In genomic region chr1:27568247-27569087, GRCh38 we compare ENCODE assay signal across 8 cellular contexts. TPM values are rescaled to one million over a fixed set of nuclear protein-coding genes. Genes with fewer than 3 reads are reported as not detected.
DNase-seq lines count a peak whose midpoint lies in the region; ATAC-seq and TF ChIP-seq lines count a peak whose summit lies in the region.

No MANE protein-coding gene starts in this region.

- H3K27me3 ChIP-seq in HL-60 (ENCODE audit: insufficient read depth, poor library complexity, severe bottlenecking) = no peaks in the 10 kb centered on the region
- no peaks in the 10 kb centered on the region for H3K27me3 ChIP-seq in Panc1 (ENCODE audit: control insufficient read depth, insufficient read depth, low read length)
- no peaks in the 10 kb centered on the region for H3K27me3 ChIP-seq in stomach smooth muscle (ENCODE audit: control insufficient read depth in 1 of 2, insufficient read depth in 2 of 2, low read length in 2 of 2)

- peak overlapping the region; percentile 63 for H3K4me3 Mint-ChIP-seq in activated T-helper 17 cell treated with anti-CD3 and anti-CD28 coated beads, Interleukin-2, amount 50 U/mL, for 72 hours
- H3K4me3 Mint-ChIP-seq in neural crest cell = peak overlapping the region; percentile 81

- intact Hi-C loops in Panc1 (cut with micrococcal nuclease; ENCODE audit: unreplicated experiment) = loop anchor here (5.0 kb wide), 1 partner anchor 34 kb away; the partner anchor contains the start of gene AHDC1

- no peak for TF ChIP-seq CTCF in HL-60 (IDR thresholded peaks at IDR 0.05; ENCODE audit: insufficient read depth, low read length)
- peak; percentile 98 for TF ChIP-seq CTCF in Panc1 (IDR thresholded peaks at IDR 0.05)
- peak; percentile 76 for TF ChIP-seq CTCF in neural crest cell (conservative IDR thresholded peaks at IDR 0.05)

- ATAC-seq in GM19467 (IDR thresholded peaks at IDR 0.05; ENCODE audit: unreplicated experiment) (peak; percentile 85), Panc1 (peak; percentile 85)
- ATAC-seq in activated T-helper 17 cell treated with anti-CD3 and anti-CD28 coated beads, Interleukin-2, amount 50 U/mL, for 72 hours (replicated peaks) = peak; percentile 93

- H3K4me3 ChIP-seq in HL-60 (replicated peaks; ENCODE audit: insufficient read depth, low read length) (peak overlapping the region; percentile 31), Panc1 (ENCODE audit: low read depth in 2 of 2, low read length in 2 of 2) (peak overlapping the region; percentile 35 to 41), stomach smooth muscle (ENCODE audit: low read length in 2 of 2) (peak overlapping the region; percentile 36 to 69)

- H3K9me3 Mint-ChIP-seq in activated T-helper 17 cell treated with anti-CD3 and anti-CD28 coated beads, Interleukin-2, amount 50 U/mL, for 72 hours = no peaks in the 10 kb centered on the region
- no peaks in the 10 kb centered on the region for H3K9me3 Mint-ChIP-seq in neural crest cell

- H3K9ac ChIP-seq in stomach smooth muscle (ENCODE audit: low read length in 2 of 2) = peak overlapping the region; percentile 42 to 47

- POLR2A ChIA-PET in Panc1 (lab: Charles Lee) = interaction anchor here (0.7 to 0.9 kb wide), 3 partner anchors 11 to 219 kb away, joined by 3 read pairs; no protein-coding TSS in a partner anchor

- H3K36me3 ChIP-seq in Panc1 (ENCODE audit: control insufficient read depth, insufficient read depth, low read length) (no peaks in the 10 kb centered on the region), stomach smooth muscle (ENCODE audit: control insufficient read depth in 2 of 2, insufficient read depth in 2 of 2, low read length in 2 of 2) (peaks cover 0 to under 1% of the 10 kb centered on the region in 2 donors)

- in situ Hi-C loops in Panc1 (cut with HindIII; ENCODE audit: low pct_unique_long_range_greater_than_20kb, low sequenced_read_pairs) = no loop called here

- H3K4me1 Mint-ChIP-seq in activated T-helper 17 cell treated with anti-CD3 and anti-CD28 coated beads, Interleukin-2, amount 50 U/mL, for 72 hours = peaks cover 19% of the 10 kb centered on the region
- H3K4me1 Mint-ChIP-seq in neural crest cell = peaks cover 88% of the 10 kb centered on the region

- H3K9me3 ChIP-seq in Panc1 (ENCODE audit: control insufficient read depth, insufficient read depth, low read depth, low read length) (no peaks in the 10 kb centered on the region), stomach smooth muscle (ENCODE audit: control insufficient read depth in 2 of 2, low read length in 2 of 2) (no peaks in the 10 kb centered on the region)

- peak overlapping the region; percentile 28 for H3K27ac Mint-ChIP-seq in activated T-helper 17 cell treated with anti-CD3 and anti-CD28 coated beads, Interleukin-2, amount 50 U/mL, for 72 hours
- peak overlapping the region; percentile 39 for H3K27ac Mint-ChIP-seq in neural crest cell (ENCODE audit: unreplicated experiment)

- CTCF ChIA-PET in Panc1 (lab: Charles Lee) = interaction anchor here (0.9 to 7.6 kb wide), 6 partner anchors 12 to 38 kb away, joined by 3 to 46 read pairs (median 10); partner anchors contain the start of gene AHDC1

- DNase-seq in CMK (ENCODE audit: low read depth) (peak; percentile 96), HL-60 (ENCODE audit: low read depth in 1 of 2, low spot score in 1 of 2) (peak; percentile 88 to 94), Panc1 (ENCODE audit: low read depth, low spot score) (peak; percentile 70), fibroblast of peridontal ligament (ENCODE audit: extremely low read depth) (peak; percentile 68), neural crest cell (ENCODE audit: low read depth, low spot score) (peak; percentile 72)

- no TSS peak for BruUV-seq in Panc1 (replicated peaks; lab: Mats Ljungman, UMichigan)

- no peaks in the 10 kb centered on the region for H3K36me3 Mint-ChIP-seq in activated T-helper 17 cell treated with anti-CD3 and anti-CD28 coated beads, Interleukin-2, amount 50 U/mL, for 72 hours (ENCODE audit: low read depth)
- H3K36me3 Mint-ChIP-seq in neural crest cell (ENCODE audit: low read depth) = no peaks in the 10 kb centered on the region

- no peaks in the 10 kb centered on the region for H3K27me3 Mint-ChIP-seq in activated T-helper 17 cell treated with anti-CD3 and anti-CD28 coated beads, Interleukin-2, amount 50 U/mL, for 72 hours
- H3K27me3 Mint-ChIP-seq in neural crest cell (ENCODE audit: low read depth) = no peaks in the 10 kb centered on the region

- H3K27ac ChIP-seq in HL-60 (replicated peaks) (no peak overlapping the region), Panc1 (ENCODE audit: low read length) (peak overlapping the region; percentile 94), stomach smooth muscle (ENCODE audit: low read length) (peak overlapping the region; percentile 94)

- H3K4me1 ChIP-seq in Panc1 (ENCODE audit: control insufficient read depth, insufficient read depth, low read length) = peaks cover 92% of the 10 kb centered on the region
- peaks cover 100% of the 10 kb centered on the region for H3K4me1 ChIP-seq in stomach smooth muscle (ENCODE audit: control insufficient read depth, insufficient read depth, low read length)

RNA-seq across cellular contexts. Expression of gene AHDC1, which starts 35.5 kb away (rescaled TPM):
- total RNA-seq in Panc1 (2021; ENCODE audit: unreplicated experiment) (47.1 TPM), neural crest cell (50.1 and 54.8 TPM in 2 replicates)
- polyA plus RNA-seq in Panc1 (2012; ENCODE audit: insufficient read length) = 35.8 TPM
- 10 to 100 TPM; 13.3 to 22.3 TPM for total RNA-seq in activated T-helper 17 cell treated with anti-CD3 and anti-CD28 coated beads, Interleukin-2, amount 50 U/mL, for 72 hours
